ENCODE assay signal across 11 cellular contexts in genomic region chr2:222722327-222722946, GRCh38. TPM values are rescaled to one million over a fixed set of nuclear protein-coding genes. Genes with fewer than 3 reads are reported as not detected.
DNase-seq lines count a peak whose midpoint lies in the region; ATAC-seq, FAIRE-seq and TF ChIP-seq lines count a peak whose summit lies in the region.
"Had no signal": no experiment of that assay in that cellular context is flagged by ENCODE, and none has a peak within 500 bp of the region (broad histone marks: within the 10 kb centered on the region; RNA-seq: fewer than 3 reads in every experiment).

No MANE protein-coding gene starts in this region.

- peak; percentile 95 for ATAC-seq in GM19328 (IDR thresholded peaks at IDR 0.05; ENCODE audit: unreplicated experiment)
- peak; percentile 95 for ATAC-seq in HG03025 (IDR thresholded peaks at IDR 0.05; ENCODE audit: low FRiP score, unreplicated experiment)
- no peak for ATAC-seq in gastrocnemius medialis

- H3K4me2 ChIP-seq in astrocyte (ENCODE audit: low read length), result peak overlapping the region; percentile 20
- H3K4me2 ChIP-seq: BLaER1 had no signal

- H3K36me3 ChIP-seq in astrocyte (ENCODE audit: insufficient read depth, low read length) (no peaks in the 10 kb centered on the region), gastrocnemius medialis (no peaks in the 10 kb centered on the region)
- H3K36me3 ChIP-seq: BLaER1 had no signal

- no peak overlapping the region for H3K4me3 ChIP-seq in AG09309 (ENCODE audit: control insufficient read depth, low read depth, low read length)
- no peak overlapping the region for H3K4me3 ChIP-seq in astrocyte (ENCODE audit: insufficient read depth, low read depth, low read length)
- no peak overlapping the region for H3K4me3 ChIP-seq in gastrocnemius medialis
- H3K4me3 ChIP-seq: BLaER1 had no signal

- FAIRE-seq in astrocyte (lab: Jason Lieb, UNC) (no peak), RCC 7860 (lab: Jason Lieb, UNC) (no peak), frontal cortex (lab: Jason Lieb, UNC) (no peak)

- H3K9me3 Mint-ChIP-seq in astrocyte (ENCODE audit: unreplicated experiment), result peaks cover 1% of the 10 kb centered on the region

- peak; percentile 62 for DNase-seq in AG09309 (ENCODE audit: low read depth)
- peak; percentile 88 for DNase-seq in astrocyte (ENCODE audit: low read depth)
- DNase-seq in RCC 7860 (ENCODE audit: low spot score), result no peak
- no peak for DNase-seq in gastrocnemius medialis
- no peak for DNase-seq in posterior cingulate gyrus
- no peak for DNase-seq in frontal cortex (ENCODE audit: low spot score in 2 of 2)
- DNase-seq: stimulated activated naive CD4-positive, alpha-beta T cell treated with Interleukin-2 at 50 U/mL for 16 hours had no signal

- TF ChIP-seq POLR2A in gastrocnemius medialis (IDR thresholded peaks at IDR 0.05), result no peak

- no peaks in the 10 kb centered on the region for H3K9me3 ChIP-seq in astrocyte (ENCODE audit: insufficient read depth, low read depth, low read length)
- no peaks in the 10 kb centered on the region for H3K9me3 ChIP-seq in gastrocnemius medialis

- TF ChIP-seq CTCF in AG09309 (IDR thresholded peaks at IDR 0.05; ENCODE audit: control insufficient read depth, insufficient read depth, low read depth, low read length, missing control alignments) (no peak), astrocyte (IDR thresholded peaks at IDR 0.05; ENCODE audit: insufficient read depth, low read depth, low read length) (no peak), gastrocnemius medialis (IDR thresholded peaks at IDR 0.05 in 4 of 5, conservative IDR thresholded peaks at IDR 0.05 in 1 of 5) (no peak)

- no peak overlapping the region for H3K4me3 Mint-ChIP-seq in astrocyte (ENCODE audit: unreplicated experiment)

- H3K27me3 ChIP-seq in astrocyte (ENCODE audit: insufficient read depth, low read length) (no peaks in the 10 kb centered on the region), gastrocnemius medialis (no peaks in the 10 kb centered on the region)
- H3K27me3 ChIP-seq: BLaER1 had no signal

- intact Hi-C loops in gastrocnemius medialis (cut with DNase I; ENCODE audit: low total_unique reads) (no loop called here), posterior cingulate gyrus (cut with DNase I) (no loop called here)

- H3K4me1 Mint-ChIP-seq in astrocyte (ENCODE audit: low read depth, unreplicated experiment), result no peaks in the 10 kb centered on the region

- H3K79me2 ChIP-seq in astrocyte (ENCODE audit: insufficient read depth, low read length), result no peaks in the 10 kb centered on the region

- peaks cover 4% of the 10 kb centered on the region for H3K4me1 ChIP-seq in astrocyte (ENCODE audit: insufficient read depth, low read length)
- no peaks in the 10 kb centered on the region for H3K4me1 ChIP-seq in gastrocnemius medialis

- H4K20me1 ChIP-seq in astrocyte (ENCODE audit: insufficient read depth, low read length), result no peaks in the 10 kb centered on the region
- H4K20me1 ChIP-seq: BLaER1 had no signal

- H3K27me3 Mint-ChIP-seq in astrocyte (ENCODE audit: low read depth, unreplicated experiment), result no peaks in the 10 kb centered on the region

- no peak overlapping the region for H3K9ac ChIP-seq in astrocyte (ENCODE audit: low read length)
- H3K9ac ChIP-seq: BLaER1 had no signal

- no peak overlapping the region for H2AFZ ChIP-seq in astrocyte (ENCODE audit: low read depth, low read length)

- in situ Hi-C loops in gastrocnemius medialis (cut with MboI; ENCODE audit: low sequenced_read_pairs in 4 of 4), result no loop called here

- no peak overlapping the region for H3K27ac Mint-ChIP-seq in astrocyte (ENCODE audit: unreplicated experiment)

- H3K27ac ChIP-seq in astrocyte (ENCODE audit: low read depth, low read length) (no peak overlapping the region), gastrocnemius medialis (no peak overlapping the region)
- H3K27ac ChIP-seq: BLaER1 had no signal

- H3K36me3 Mint-ChIP-seq in astrocyte (ENCODE audit: low read depth, unreplicated experiment), result no peaks in the 10 kb centered on the region

RNA-seq across cellular contexts. Expression of gene MOGAT1, which starts 51.0 kb away (rescaled TPM):
- total RNA-seq in astrocyte, result not detected in 2 replicates
- not detected for total RNA-seq in gastrocnemius medialis
- not detected for total RNA-seq in frontal cortex
- total RNA-seq: dermis microvascular lymphatic vessel endothelial cell had no signal

Comparison
In these comparisons a context has a peak if more than half of its experiments do, and no peak if none do; other contexts are left out.
1. DNase-seq: peak in AG09309 (single experiment) and astrocyte (single experiment); none in RCC 7860 (single experiment), gastrocnemius medialis (0 of 2), posterior cingulate gyrus (0 of 10) and frontal cortex (0 of 2).
2. ATAC-seq: peak in GM19328 (single experiment) and HG03025 (single experiment); none in gastrocnemius medialis (0 of 2).